ENCODE assay signal across 1 cellular context in the genomic region with DNA sequence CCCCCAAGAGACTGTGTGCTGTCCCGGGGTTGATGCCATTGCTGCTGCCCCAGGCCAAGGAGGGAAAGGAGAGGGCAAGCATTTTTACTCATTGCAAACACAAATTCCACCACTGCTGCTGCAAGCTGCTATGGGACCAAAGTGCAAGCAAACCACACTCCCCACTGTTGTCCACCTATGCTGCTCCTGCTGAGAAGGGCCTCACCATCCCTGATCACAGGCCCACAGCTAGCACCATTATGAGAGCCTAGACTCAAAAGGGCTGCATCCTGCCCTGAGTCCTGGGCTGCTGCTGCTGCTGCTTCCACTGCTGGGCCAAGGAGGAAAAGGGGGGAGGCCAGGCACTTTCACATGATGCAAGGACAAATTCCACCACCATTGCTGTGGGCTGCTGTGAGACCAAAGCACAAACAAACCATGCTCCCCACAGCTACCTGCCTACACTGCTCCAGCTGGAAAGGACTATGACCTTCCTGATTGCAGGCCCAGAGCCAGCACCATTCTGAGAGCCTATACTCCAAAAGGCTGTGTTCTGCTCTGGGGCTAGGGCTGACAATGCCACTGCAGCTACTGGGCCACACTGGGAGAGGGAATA.
A peak's percentile ranks its signal among the peaks of the same experiment; 100 is the strongest.
TF ChIP-seq lines count a peak whose summit lies in the region.

No MANE protein-coding gene starts in this region.

TF ChIP-seq in HepG2, 621 proteins besides CTCF, POLR2A, EP300 and RAD21 (continued from another document):
- TF ChIP-seq, protein P1, sequence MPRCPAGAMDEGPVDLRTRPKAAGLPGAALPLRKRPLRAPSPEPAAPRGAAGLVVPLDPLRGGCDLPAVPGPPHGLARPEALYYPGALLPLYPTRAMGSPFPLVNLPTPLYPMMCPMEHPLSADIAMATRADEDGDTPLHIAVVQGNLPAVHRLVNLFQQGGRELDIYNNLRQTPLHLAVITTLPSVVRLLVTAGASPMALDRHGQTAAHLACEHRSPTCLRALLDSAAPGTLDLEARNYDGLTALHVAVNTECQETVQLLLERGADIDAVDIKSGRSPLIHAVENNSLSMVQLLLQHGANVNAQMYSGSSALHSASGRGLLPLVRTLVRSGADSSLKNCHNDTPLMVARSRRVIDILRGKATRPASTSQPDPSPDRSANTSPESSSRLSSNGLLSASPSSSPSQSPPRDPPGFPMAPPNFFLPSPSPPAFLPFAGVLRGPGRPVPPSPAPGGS (CRISPR knock-in tag; IDR thresholded peaks at IDR 0.05) = no peak
- TF ChIP-seq, protein P2, sequence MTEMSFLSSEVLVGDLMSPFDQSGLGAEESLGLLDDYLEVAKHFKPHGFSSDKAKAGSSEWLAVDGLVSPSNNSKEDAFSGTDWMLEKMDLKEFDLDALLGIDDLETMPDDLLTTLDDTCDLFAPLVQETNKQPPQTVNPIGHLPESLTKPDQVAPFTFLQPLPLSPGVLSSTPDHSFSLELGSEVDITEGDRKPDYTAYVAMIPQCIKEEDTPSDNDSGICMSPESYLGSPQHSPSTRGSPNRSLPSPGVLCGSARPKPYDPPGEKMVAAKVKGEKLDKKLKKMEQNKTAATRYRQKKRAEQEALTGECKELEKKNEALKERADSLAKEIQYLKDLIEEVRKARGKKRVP (CRISPR knock-in tag; IDR thresholded peaks at IDR 0.05) = 0 out of 4 replicates have a peak, but pooled peaks of 1 of the 2 experiments have one; percentile 26
- TF ChIP-seq KLF16 (CRISPR knock-in tag; IDR thresholded peaks at IDR 0.05) = no peak
- TF ChIP-seq, protein P3, sequence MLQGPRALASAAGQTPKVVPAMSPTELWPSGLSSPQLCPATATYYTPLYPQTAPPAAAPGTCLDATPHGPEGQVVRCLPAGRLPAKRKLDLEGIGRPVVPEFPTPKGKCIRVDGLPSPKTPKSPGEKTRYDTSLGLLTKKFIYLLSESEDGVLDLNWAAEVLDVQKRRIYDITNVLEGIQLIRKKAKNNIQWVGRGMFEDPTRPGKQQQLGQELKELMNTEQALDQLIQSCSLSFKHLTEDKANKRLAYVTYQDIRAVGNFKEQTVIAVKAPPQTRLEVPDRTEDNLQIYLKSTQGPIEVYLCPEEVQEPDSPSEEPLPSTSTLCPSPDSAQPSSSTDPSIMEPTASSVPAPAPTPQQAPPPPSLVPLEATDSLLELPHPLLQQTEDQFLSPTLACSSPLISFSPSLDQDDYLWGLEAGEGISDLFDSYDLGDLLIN (CRISPR knock-in tag; IDR thresholded peaks at IDR 0.05; ENCODE audit: borderline replicate concordance) = no peak
- no peak for TF ChIP-seq ZNF792 (CRISPR knock-in tag; IDR thresholded peaks at IDR 0.05)
- no peak for TF ChIP-seq ZZZ3 (CRISPR knock-in tag; IDR thresholded peaks at IDR 0.05; ENCODE audit: borderline replicate concordance)
- TF ChIP-seq, protein P4, sequence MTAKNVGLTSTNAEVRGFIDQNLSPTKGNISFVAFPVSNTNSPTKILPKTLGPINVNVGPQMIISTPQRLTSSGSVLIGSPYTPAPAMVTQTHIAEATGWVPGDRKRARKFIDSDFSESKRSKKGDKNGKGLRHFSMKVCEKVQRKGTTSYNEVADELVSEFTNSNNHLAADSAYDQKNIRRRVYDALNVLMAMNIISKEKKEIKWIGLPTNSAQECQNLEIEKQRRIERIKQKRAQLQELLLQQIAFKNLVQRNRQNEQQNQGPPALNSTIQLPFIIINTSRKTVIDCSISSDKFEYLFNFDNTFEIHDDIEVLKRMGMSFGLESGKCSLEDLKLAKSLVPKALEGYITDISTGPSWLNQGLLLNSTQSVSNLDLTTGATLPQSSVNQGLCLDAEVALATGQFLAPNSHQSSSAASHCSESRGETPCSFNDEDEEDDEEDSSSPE (CRISPR knock-in tag; IDR thresholded peaks at IDR 0.05) = no peak
- 0 out of 2 replicates have a peak, but pooled peaks have one; percentile 12 for TF ChIP-seq SOX5 (CRISPR knock-in tag; IDR thresholded peaks at IDR 0.05; ENCODE audit: borderline replicate concordance)
- TF ChIP-seq ZNF577 (CRISPR knock-in tag; IDR thresholded peaks at IDR 0.05; ENCODE audit: borderline replicate concordance, low read depth) = no peak
- TF ChIP-seq AGO1 (IDR thresholded peaks at IDR 0.05; ENCODE audit: low read depth, low read length, poor library complexity, severe bottlenecking) = no peak
- TF ChIP-seq, protein P5, sequence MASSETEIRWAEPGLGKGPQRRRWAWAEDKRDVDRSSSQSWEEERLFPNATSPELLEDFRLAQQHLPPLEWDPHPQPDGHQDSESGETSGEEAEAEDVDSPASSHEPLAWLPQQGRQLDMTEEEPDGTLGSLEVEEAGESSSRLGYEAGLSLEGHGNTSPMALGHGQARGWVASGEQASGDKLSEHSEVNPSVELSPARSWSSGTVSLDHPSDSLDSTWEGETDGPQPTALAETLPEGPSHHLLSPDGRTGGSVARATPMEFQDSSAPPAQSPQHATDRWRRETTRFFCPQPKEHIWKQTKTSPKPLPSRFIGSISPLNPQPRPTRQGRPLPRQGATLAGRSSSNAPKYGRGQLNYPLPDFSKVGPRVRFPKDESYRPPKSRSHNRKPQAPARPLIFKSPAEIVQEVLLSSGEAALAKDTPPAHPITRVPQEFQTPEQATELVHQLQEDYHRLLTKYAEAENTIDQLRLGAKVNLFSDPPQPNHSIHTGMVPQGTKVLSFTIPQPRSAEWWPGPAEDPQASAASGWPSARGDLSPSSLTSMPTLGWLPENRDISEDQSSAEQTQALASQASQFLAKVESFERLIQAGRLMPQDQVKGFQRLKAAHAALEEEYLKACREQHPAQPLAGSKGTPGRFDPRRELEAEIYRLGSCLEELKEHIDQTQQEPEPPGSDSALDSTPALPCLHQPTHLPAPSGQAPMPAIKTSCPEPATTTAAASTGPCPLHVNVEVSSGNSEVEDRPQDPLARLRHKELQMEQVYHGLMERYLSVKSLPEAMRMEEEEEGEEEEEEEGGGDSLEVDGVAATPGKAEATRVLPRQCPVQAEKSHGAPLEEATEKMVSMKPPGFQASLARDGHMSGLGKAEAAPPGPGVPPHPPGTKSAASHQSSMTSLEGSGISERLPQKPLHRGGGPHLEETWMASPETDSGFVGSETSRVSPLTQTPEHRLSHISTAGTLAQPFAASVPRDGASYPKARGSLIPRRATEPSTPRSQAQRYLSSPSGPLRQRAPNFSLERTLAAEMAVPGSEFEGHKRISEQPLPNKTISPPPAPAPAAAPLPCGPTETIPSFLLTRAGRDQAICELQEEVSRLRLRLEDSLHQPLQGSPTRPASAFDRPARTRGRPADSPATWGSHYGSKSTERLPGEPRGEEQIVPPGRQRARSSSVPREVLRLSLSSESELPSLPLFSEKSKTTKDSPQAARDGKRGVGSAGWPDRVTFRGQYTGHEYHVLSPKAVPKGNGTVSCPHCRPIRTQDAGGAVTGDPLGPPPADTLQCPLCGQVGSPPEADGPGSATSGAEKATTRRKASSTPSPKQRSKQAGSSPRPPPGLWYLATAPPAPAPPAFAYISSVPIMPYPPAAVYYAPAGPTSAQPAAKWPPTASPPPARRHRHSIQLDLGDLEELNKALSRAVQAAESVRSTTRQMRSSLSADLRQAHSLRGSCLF (CRISPR knock-in tag; IDR thresholded peaks at IDR 0.05; ENCODE audit: borderline replicate concordance) = no peak
- TF ChIP-seq, protein P6, sequence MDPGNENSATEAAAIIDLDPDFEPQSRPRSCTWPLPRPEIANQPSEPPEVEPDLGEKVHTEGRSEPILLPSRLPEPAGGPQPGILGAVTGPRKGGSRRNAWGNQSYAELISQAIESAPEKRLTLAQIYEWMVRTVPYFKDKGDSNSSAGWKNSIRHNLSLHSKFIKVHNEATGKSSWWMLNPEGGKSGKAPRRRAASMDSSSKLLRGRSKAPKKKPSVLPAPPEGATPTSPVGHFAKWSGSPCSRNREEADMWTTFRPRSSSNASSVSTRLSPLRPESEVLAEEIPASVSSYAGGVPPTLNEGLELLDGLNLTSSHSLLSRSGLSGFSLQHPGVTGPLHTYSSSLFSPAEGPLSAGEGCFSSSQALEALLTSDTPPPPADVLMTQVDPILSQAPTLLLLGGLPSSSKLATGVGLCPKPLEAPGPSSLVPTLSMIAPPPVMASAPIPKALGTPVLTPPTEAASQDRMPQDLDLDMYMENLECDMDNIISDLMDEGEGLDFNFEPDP (CRISPR knock-in tag; conservative IDR thresholded peaks at IDR 0.05) = no peak
- TF ChIP-seq ZNF121 (CRISPR knock-in tag; IDR thresholded peaks at IDR 0.05) = peak; percentile 93
- TF ChIP-seq SATB2 (CRISPR knock-in tag; IDR thresholded peaks at IDR 0.05) = no peak
- TF ChIP-seq, protein P7, sequence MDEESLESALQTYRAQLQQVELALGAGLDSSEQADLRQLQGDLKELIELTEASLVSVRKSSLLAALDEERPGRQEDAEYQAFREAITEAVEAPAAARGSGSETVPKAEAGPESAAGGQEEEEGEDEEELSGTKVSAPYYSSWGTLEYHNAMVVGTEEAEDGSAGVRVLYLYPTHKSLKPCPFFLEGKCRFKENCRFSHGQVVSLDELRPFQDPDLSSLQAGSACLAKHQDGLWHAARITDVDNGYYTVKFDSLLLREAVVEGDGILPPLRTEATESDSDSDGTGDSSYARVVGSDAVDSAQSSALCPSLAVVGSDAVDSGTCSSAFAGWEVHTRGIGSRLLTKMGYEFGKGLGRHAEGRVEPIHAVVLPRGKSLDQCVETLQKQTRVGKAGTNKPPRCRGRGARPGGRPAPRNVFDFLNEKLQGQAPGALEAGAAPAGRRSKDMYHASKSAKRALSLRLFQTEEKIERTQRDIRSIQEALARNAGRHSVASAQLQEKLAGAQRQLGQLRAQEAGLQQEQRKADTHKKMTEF (CRISPR knock-in tag; IDR thresholded peaks at IDR 0.05) = no peak
- TF ChIP-seq, protein P8, sequence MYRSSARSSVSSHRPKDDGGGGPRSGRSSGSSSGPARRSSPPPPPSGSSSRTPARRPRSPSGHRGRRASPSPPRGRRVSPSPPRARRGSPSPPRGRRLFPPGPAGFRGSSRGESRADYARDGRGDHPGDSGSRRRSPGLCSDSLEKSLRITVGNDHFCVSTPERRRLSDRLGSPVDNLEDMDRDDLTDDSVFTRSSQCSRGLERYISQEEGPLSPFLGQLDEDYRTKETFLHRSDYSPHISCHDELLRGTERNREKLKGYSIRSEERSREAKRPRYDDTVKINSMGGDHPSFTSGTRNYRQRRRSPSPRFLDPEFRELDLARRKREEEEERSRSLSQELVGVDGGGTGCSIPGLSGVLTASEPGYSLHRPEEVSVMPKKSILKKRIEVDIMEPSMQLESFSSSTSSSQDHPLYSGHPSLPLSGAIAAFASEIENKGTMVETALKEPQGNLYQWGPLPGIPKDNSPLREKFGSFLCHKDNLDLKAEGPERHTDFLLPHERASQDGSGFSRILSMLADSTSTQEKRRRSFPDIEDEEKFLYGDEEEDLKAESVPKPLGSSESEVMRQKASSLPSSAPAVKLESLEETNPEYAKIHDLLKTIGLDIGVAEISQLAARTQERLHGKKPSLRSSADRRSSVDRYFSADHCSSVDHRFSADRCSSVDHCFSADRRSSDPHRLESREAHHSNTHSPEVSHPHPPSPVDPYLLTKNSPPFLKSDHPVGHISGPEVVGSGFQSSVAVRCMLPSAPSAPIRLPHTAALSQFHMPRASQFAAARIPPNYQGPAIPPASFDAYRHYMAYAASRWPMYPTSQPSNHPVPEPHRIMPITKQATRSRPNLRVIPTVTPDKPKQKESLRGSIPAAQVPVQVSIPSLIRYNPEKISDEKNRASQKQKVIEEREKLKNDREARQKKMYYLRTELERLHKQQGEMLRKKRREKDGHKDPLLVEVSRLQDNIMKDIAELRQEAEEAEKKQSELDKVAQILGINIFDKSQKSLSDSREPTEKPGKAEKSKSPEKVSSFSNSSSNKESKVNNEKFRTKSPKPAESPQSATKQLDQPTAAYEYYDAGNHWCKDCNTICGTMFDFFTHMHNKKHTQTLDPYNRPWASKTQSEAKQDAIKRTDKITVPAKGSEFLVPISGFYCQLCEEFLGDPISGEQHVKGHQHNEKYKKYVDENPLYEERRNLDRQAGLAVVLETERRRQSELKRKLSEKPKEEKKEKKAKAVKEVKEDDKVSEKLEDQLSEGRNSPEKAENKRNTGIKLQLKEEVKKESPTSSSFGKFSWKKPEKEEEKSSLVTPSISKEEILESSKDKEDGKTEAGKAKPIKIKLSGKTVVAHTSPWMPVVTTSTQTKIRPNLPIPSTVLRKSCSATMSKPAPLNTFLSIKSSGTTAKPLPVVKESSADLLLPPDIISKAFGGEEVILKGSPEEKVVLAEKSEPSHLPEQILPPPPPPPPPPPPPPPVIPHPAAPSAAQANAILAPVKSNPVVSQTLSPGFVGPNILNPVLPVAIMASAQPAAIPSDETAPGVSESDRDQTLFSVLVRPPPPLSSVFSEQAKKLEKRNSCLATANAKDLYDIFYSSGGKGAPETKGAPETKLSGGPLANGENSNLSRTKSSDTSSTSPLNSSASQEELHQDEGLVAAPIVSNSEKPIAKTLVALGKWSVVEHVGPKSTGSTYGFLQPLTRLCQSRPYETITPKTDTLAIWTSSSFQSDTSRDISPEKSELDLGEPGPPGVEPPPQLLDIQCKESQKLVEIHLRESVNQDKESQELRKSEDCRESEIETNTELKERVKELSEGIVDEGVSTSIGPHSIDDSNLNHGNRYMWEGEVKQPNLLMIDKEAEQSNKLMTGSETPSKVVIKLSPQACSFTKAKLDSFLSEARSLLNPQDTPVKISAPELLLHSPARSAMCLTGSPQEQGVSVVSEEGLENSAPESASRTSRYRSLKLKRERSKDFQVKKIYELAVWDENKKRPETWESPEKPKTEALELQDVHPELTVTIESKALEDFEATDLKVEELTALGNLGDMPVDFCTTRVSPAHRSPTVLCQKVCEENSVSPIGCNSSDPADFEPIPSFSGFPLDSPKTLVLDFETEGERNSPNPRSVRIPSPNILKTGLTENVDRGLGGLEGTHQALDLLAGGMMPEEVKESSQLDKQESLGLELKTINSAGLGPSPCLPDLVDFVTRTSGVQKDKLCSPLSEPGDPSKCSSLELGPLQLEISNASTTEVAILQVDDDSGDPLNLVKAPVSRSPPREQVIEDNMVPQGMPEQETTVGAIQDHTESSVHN (CRISPR knock-in tag; IDR thresholded peaks at IDR 0.05) = no peak
- no peak for TF ChIP-seq ISX (CRISPR knock-in tag; conservative IDR thresholded peaks at IDR 0.05)
- TF ChIP-seq HCFC1 (IDR thresholded peaks at IDR 0.05; ENCODE audit: low read depth, low read length) = no peak
- no peak for TF ChIP-seq ETV5 (CRISPR knock-in tag; IDR thresholded peaks at IDR 0.05; ENCODE audit: borderline replicate concordance)
- TF ChIP-seq REXO4 (CRISPR knock-in tag; IDR thresholded peaks at IDR 0.05; ENCODE audit: borderline replicate concordance) = no peak
- no peak for TF ChIP-seq RELA (CRISPR knock-in tag; IDR thresholded peaks at IDR 0.05)
- no peak for TF ChIP-seq YEATS4 (CRISPR knock-in tag; IDR thresholded peaks at IDR 0.05; ENCODE audit: borderline replicate concordance)
- TF ChIP-seq JUNB (CRISPR knock-in tag; IDR thresholded peaks at IDR 0.05; ENCODE audit: borderline replicate concordance) = no peak
